13 cellular contexts compared by ENCODE assay signal in the genomic region with DNA sequence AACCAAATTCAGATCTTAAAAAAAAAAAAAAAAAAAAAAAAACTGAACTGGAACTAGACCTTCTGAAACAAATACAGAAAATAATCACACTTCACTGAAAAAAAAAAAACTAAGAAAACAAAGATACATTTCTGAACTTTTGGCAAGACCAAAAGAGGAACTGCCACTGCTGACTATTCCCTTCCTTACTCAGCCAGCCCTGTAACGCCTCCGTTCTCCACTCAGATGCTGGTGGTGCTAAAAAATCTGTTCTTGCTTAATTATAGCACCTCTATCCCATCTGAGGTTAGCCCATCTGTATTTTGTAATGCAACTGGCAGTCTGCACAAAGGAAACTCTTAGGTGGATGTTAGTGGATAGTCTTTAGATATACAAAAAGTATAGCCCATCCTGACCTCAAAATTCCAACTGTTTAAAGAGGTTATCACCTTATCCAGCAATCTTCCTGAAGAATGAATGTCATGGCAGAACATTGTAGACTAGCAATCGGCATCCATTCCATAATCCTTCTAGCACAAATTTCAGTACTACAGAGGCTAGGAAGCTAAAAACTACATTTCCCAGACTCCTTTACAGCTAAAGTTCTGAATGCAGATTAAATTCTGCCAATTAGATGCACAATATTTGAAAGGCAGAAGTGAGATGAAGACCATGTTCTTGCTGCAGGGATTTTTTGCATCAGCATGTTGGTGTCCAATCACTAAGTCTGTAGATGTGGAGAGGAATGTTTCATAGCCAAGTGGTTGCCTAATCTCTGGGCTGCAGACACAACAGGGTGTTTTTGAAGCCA. TPM values are rescaled to one million over a fixed set of nuclear protein-coding genes. Genes with fewer than 3 reads are reported as not detected.
DNase-seq lines count a peak whose midpoint lies in the region; ATAC-seq and TF ChIP-seq lines count a peak whose summit lies in the region.
"Had no signal": no experiment of that assay in that cellular context is flagged by ENCODE, and none has a peak within 500 bp of the region (broad histone marks: within the 10 kb centered on the region; RNA-seq: fewer than 3 reads in every experiment).

No MANE protein-coding gene starts in this region.

- peaks cover 0 to 10% of the 10 kb centered on the region in 2 experiments for H3K36me3 ChIP-seq in mesenchymal stem cell (ENCODE audit: control insufficient read depth in 1 of 2, insufficient read depth in 2 of 2, low read depth in 1 of 2, low read length in 2 of 2)

- H3K79me1 ChIP-seq in mesenchymal stem cell (replicated peaks; ENCODE audit: low read length, poor library complexity, severe bottlenecking), result peaks cover 40% of the 10 kb centered on the region

- no peak overlapping the region for H3K4ac ChIP-seq in mesenchymal stem cell (ENCODE audit: low read depth in 1 of 2, low read length in 2 of 2)

- no peak overlapping the region for H4K8ac ChIP-seq in mesenchymal stem cell (ENCODE audit: low read length)

- peaks cover 49% of the 10 kb centered on the region for H3K4me1 Mint-ChIP-seq in activated B cell treated with CpG ODN at 0.5 μM for 24 hours

- peak overlapping the region; percentile 86 for H3K27ac Mint-ChIP-seq in activated B cell treated with CpG ODN at 0.5 μM for 24 hours
- no peak overlapping the region for H3K27ac Mint-ChIP-seq in activated naive CD4-positive, alpha-beta T cell treated with anti-CD3 and anti-CD28 coated beads, Interleukin-2, amount 50 U/mL, for 72 hours

- peaks cover 0 to 65% of the 10 kb centered on the region in 2 experiments for H3K27me3 ChIP-seq in mesenchymal stem cell (ENCODE audit: control insufficient read depth in 1 of 2, insufficient read depth in 1 of 2, low read length in 2 of 2)
- H3K27me3 ChIP-seq: vagina had no signal

- no peak overlapping the region for H2AFZ ChIP-seq in mesenchymal stem cell (ENCODE audit: low read depth, low read length)

- H3K14ac ChIP-seq in mesenchymal stem cell (ENCODE audit: low read length in 2 of 2), result no peak overlapping the region

- H3K27me3 Mint-ChIP-seq in activated B cell treated with CpG ODN at 0.5 μM for 24 hours, result no peaks in the 10 kb centered on the region

- ATAC-seq in GM18511 (IDR thresholded peaks at IDR 0.05; ENCODE audit: unreplicated experiment), result peak; percentile 88
- peak; percentile 86 for ATAC-seq in GM21576 (IDR thresholded peaks at IDR 0.05; ENCODE audit: unreplicated experiment)
- peak; percentile 84 for ATAC-seq in HG03280 (IDR thresholded peaks at IDR 0.05; ENCODE audit: unreplicated experiment)
- ATAC-seq in activated B cell treated with CpG ODN at 0.5 μM for 24 hours (ENCODE audit: low read depth), result peak; percentile 79
- ATAC-seq in activated naive CD4-positive, alpha-beta T cell treated with anti-CD3 and anti-CD28 coated beads, Interleukin-2, amount 50 U/mL, for 72 hours, result no peak

- no peak overlapping the region for H2BK120ac ChIP-seq in mesenchymal stem cell (ENCODE audit: low read depth, low read length)

- POLR2A ChIA-PET in activated B cell treated with CpG ODN at 0.5 μM for 24 hours (lab: Charles Lee), result interaction anchor here (0.8 to 1.4 kb wide), 2 partner anchors 11 to 23 kb away, joined by 5 to 10 read pairs; no protein-coding TSS in a partner anchor

- H4K91ac ChIP-seq in mesenchymal stem cell (ENCODE audit: low read length), result no peak overlapping the region

- no peak overlapping the region for H3K27ac ChIP-seq in mesenchymal stem cell (ENCODE audit: low read length, poor library complexity, severe bottlenecking)
- H3K27ac ChIP-seq: vagina had no signal

- peak overlapping the region; percentile 35 for H3K4me3 Mint-ChIP-seq in activated B cell treated with CpG ODN at 0.5 μM for 24 hours

- no peak overlapping the region for H2BK15ac ChIP-seq in mesenchymal stem cell (ENCODE audit: low read depth, poor library complexity, severe bottlenecking)

- H2BK12ac ChIP-seq in mesenchymal stem cell (ENCODE audit: low read length in 2 of 2), result no peak overlapping the region

- no peak overlapping the region for H3K9ac ChIP-seq in mesenchymal stem cell (ENCODE audit: low read length)

- no peak overlapping the region for H3K4me2 ChIP-seq in mesenchymal stem cell (ENCODE audit: low read length, poor library complexity, severe bottlenecking)

- TF ChIP-seq CTCF in activated B cell treated with CpG ODN at 0.5 μM for 24 hours (IDR thresholded peaks at IDR 0.05), result no peak

- no peaks in the 10 kb centered on the region for H3K9me3 Mint-ChIP-seq in activated B cell treated with CpG ODN at 0.5 μM for 24 hours
- H3K9me3 Mint-ChIP-seq in activated naive CD4-positive, alpha-beta T cell treated with anti-CD3 and anti-CD28 coated beads, Interleukin-2, amount 50 U/mL, for 72 hours, result no peaks in the 10 kb centered on the region

- 100% methylated on average over 3 of the region's 3 CpGs for WGBS in mesenchymal stem cell

- CTCF ChIA-PET in activated B cell treated with CpG ODN at 0.5 μM for 24 hours (lab: Charles Lee), result interaction anchor here (1.1 to 2.3 kb wide), 3 partner anchors 14 to 104 kb away, joined by 3 to 14 read pairs (median 6); a partner anchor contains a TSS

- H2BK5ac ChIP-seq in mesenchymal stem cell (ENCODE audit: low read depth, low read length, poor library complexity, severe bottlenecking), result no peak overlapping the region

- H3K18ac ChIP-seq in mesenchymal stem cell (ENCODE audit: low read depth in 1 of 2, low read length in 2 of 2), result no peak overlapping the region

- H3K4me3 ChIP-seq in mesenchymal stem cell (ENCODE audit: insufficient read depth in 1 of 2, low read depth in 1 of 2, low read length in 2 of 2), result no peak overlapping the region
- H3K4me3 ChIP-seq: vagina had no signal

- no peak overlapping the region for H2AK5ac ChIP-seq in mesenchymal stem cell (ENCODE audit: low read length, severe bottlenecking)

- no peak overlapping the region for H3K23ac ChIP-seq in mesenchymal stem cell (ENCODE audit: low read length in 2 of 2)

- intact Hi-C loops in activated B cell treated with CpG ODN at 0.5 μM for 24 hours (cut with micrococcal nuclease), result loop anchor here (1.0 to 10.0 kb wide), 3 partner anchors 14 to 1189 kb away; a partner anchor contains a TSS

- no peaks in the 10 kb centered on the region for H3K9me3 ChIP-seq in mesenchymal stem cell (ENCODE audit: control insufficient read depth, low read length)
- H3K9me3 ChIP-seq: Caco-2, vagina had no signal

- no peak for DNase-seq in activated B cell treated with CpG ODN at 0.5 μM for 24 hours
- DNase-seq in mesenchymal stem cell, result no peak
- no peak for DNase-seq in NCI-H524 treated with DMSO at 0.1 percent for 48 hours (lab: John Stamatoyannopoulos, UW)
- no peak for DNase-seq in activated naive CD4-positive, alpha-beta T cell treated with anti-CD3 and anti-CD28 coated beads, Interleukin-2, amount 50 U/mL, for 72 hours (ENCODE audit: low spot score in 2 of 2)
- DNase-seq in NCI-H345 (lab: John Stamatoyannopoulos, UW), result no peak
- DNase-seq: activated CD8-positive, alpha-beta memory T cell treated with anti-CD3 and anti-CD28 coated beads, Interleukin-2, amount 50 U/mL, for 48 hours; Caco-2; NCI-H748 treated with DMSO at 0.1 percent for 48 hours; T-helper 9 cell had no signal

- peaks cover 14% of the 10 kb centered on the region for H3K36me3 Mint-ChIP-seq in activated B cell treated with CpG ODN at 0.5 μM for 24 hours (ENCODE audit: low read depth)
- H3K36me3 Mint-ChIP-seq in activated naive CD4-positive, alpha-beta T cell treated with anti-CD3 and anti-CD28 coated beads, Interleukin-2, amount 50 U/mL, for 72 hours, result peaks cover 11 to 16% of the 10 kb centered on the region in 2 donors

- peaks cover 2% of the 10 kb centered on the region for H3K4me1 ChIP-seq in mesenchymal stem cell (ENCODE audit: control insufficient read depth, insufficient read depth, low read depth, low read length)

RNA-seq across cellular contexts. Expression of a gene that starts 5.8 kb away (rescaled TPM):
- total RNA-seq in activated B cell treated with CpG ODN at 0.5 μM for 24 hours, result 9.0 and 10.1 TPM in 2 replicates
- polyA plus RNA-seq in mesenchymal stem cell (2013, experiment 1 of 2), result 0.41 TPM
- 0.45 TPM for polyA plus RNA-seq in mesenchymal stem cell (2013, experiment 2 of 2)
- 10 to 100 TPM in 1 of 2 donors, 1 to 10 TPM in 1; 8.7 to 10.7 TPM for total RNA-seq in activated naive CD4-positive, alpha-beta T cell treated with anti-CD3 and anti-CD28 coated beads, Interleukin-2, amount 50 U/mL, for 72 hours

Comparison
In these comparisons a context has a peak if more than half of its experiments do, and no peak if none do; other contexts are left out.
1. ATAC-seq: peak in GM18511 (single experiment), GM21576 (single experiment), HG03280 (single experiment) and activated B cell treated with CpG ODN at 0.5 μM for 24 hours (single experiment); none in activated naive CD4-positive, alpha-beta T cell treated with anti-CD3 and anti-CD28 coated beads, Interleukin-2, amount 50 U/mL, for 72 hours (0 of 2).